1 cellular context compared by ENCODE assay signal in the genomic region with DNA sequence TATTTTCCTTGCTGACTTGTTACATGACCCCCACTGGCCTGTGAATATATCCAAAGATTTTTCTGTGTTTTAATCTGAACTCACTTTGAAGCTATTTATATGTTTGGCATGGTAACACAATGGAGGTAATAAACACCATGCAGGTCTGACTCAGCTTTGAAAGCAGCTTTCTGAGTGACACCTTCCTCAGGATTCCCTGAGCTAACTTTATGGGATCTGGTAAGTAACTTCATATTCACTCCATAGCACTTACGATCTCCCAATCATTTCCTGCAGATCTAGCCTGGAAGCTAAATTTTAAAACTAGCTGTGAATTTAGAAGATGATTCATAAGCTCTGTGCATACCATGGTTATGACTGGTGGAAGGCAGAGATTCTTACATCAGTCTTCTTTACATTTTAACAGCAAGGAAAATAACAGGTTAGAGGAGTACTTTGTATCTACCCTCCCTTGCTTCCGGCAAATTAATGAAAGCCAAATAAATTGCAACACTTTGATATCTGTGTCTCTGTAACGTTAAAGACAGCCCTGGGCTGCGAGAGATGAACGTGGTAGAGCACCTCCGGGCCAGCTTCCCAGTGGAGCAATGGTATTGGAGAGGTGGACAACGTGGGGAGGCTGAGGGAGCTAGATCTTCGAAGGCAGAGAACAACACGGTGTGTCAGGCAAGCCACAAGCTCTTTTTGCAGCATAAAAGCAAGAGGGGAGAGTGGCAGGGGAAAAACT.
TF ChIP-seq lines count a peak whose summit lies in the region.

No MANE protein-coding gene starts in this region.

TF ChIP-seq in HepG2, 621 proteins besides CTCF, POLR2A, EP300 and RAD21 (continued from another document and continues in another):
- TF ChIP-seq, protein P1, sequence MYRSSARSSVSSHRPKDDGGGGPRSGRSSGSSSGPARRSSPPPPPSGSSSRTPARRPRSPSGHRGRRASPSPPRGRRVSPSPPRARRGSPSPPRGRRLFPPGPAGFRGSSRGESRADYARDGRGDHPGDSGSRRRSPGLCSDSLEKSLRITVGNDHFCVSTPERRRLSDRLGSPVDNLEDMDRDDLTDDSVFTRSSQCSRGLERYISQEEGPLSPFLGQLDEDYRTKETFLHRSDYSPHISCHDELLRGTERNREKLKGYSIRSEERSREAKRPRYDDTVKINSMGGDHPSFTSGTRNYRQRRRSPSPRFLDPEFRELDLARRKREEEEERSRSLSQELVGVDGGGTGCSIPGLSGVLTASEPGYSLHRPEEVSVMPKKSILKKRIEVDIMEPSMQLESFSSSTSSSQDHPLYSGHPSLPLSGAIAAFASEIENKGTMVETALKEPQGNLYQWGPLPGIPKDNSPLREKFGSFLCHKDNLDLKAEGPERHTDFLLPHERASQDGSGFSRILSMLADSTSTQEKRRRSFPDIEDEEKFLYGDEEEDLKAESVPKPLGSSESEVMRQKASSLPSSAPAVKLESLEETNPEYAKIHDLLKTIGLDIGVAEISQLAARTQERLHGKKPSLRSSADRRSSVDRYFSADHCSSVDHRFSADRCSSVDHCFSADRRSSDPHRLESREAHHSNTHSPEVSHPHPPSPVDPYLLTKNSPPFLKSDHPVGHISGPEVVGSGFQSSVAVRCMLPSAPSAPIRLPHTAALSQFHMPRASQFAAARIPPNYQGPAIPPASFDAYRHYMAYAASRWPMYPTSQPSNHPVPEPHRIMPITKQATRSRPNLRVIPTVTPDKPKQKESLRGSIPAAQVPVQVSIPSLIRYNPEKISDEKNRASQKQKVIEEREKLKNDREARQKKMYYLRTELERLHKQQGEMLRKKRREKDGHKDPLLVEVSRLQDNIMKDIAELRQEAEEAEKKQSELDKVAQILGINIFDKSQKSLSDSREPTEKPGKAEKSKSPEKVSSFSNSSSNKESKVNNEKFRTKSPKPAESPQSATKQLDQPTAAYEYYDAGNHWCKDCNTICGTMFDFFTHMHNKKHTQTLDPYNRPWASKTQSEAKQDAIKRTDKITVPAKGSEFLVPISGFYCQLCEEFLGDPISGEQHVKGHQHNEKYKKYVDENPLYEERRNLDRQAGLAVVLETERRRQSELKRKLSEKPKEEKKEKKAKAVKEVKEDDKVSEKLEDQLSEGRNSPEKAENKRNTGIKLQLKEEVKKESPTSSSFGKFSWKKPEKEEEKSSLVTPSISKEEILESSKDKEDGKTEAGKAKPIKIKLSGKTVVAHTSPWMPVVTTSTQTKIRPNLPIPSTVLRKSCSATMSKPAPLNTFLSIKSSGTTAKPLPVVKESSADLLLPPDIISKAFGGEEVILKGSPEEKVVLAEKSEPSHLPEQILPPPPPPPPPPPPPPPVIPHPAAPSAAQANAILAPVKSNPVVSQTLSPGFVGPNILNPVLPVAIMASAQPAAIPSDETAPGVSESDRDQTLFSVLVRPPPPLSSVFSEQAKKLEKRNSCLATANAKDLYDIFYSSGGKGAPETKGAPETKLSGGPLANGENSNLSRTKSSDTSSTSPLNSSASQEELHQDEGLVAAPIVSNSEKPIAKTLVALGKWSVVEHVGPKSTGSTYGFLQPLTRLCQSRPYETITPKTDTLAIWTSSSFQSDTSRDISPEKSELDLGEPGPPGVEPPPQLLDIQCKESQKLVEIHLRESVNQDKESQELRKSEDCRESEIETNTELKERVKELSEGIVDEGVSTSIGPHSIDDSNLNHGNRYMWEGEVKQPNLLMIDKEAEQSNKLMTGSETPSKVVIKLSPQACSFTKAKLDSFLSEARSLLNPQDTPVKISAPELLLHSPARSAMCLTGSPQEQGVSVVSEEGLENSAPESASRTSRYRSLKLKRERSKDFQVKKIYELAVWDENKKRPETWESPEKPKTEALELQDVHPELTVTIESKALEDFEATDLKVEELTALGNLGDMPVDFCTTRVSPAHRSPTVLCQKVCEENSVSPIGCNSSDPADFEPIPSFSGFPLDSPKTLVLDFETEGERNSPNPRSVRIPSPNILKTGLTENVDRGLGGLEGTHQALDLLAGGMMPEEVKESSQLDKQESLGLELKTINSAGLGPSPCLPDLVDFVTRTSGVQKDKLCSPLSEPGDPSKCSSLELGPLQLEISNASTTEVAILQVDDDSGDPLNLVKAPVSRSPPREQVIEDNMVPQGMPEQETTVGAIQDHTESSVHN (CRISPR knock-in tag; IDR thresholded peaks at IDR 0.05): no peak
- TF ChIP-seq ZNF891 (CRISPR knock-in tag; IDR thresholded peaks at IDR 0.05): no peak
- TF ChIP-seq FOXK1 (CRISPR knock-in tag; IDR thresholded peaks at IDR 0.05; ENCODE audit: borderline replicate concordance, low read depth): peak; percentile 31; the same call in 1 of the 2 replicates
- TF ChIP-seq, protein P2, sequence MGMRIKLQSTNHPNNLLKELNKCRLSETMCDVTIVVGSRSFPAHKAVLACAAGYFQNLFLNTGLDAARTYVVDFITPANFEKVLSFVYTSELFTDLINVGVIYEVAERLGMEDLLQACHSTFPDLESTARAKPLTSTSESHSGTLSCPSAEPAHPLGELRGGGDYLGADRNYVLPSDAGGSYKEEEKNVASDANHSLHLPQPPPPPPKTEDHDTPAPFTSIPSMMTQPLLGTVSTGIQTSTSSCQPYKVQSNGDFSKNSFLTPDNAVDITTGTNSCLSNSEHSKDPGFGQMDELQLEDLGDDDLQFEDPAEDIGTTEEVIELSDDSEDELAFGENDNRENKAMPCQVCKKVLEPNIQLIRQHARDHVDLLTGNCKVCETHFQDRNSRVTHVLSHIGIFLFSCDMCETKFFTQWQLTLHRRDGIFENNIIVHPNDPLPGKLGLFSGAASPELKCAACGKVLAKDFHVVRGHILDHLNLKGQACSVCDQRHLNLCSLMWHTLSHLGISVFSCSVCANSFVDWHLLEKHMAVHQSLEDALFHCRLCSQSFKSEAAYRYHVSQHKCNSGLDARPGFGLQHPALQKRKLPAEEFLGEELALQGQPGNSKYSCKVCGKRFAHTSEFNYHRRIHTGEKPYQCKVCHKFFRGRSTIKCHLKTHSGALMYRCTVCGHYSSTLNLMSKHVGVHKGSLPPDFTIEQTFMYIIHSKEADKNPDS (CRISPR knock-in tag; IDR thresholded peaks at IDR 0.05): 0 out of 2 replicates have a peak, but pooled peaks have one; percentile 53
- TF ChIP-seq TAF1 (CRISPR knock-in tag; IDR thresholded peaks at IDR 0.05): no peak
- no peak for TF ChIP-seq SATB2 (CRISPR knock-in tag; IDR thresholded peaks at IDR 0.05)
- TF ChIP-seq NFE2L2 (IDR thresholded peaks at IDR 0.05; ENCODE audit: low read length): no peak
- TF ChIP-seq, protein P3, sequence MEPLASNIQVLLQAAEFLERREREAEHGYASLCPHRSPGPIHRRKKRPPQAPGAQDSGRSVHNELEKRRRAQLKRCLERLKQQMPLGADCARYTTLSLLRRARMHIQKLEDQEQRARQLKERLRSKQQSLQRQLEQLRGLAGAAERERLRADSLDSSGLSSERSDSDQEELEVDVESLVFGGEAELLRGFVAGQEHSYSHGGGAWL (CRISPR knock-in tag; IDR thresholded peaks at IDR 0.05): no peak
- peak; percentile 69; the same call in 1 of the 2 replicates for TF ChIP-seq ZNF644 (CRISPR knock-in tag; IDR thresholded peaks at IDR 0.05; ENCODE audit: low read depth)
- TF ChIP-seq EEA1 (CRISPR knock-in tag; IDR thresholded peaks at IDR 0.05; ENCODE audit: borderline replicate concordance): no peak
- TF ChIP-seq, protein P4, sequence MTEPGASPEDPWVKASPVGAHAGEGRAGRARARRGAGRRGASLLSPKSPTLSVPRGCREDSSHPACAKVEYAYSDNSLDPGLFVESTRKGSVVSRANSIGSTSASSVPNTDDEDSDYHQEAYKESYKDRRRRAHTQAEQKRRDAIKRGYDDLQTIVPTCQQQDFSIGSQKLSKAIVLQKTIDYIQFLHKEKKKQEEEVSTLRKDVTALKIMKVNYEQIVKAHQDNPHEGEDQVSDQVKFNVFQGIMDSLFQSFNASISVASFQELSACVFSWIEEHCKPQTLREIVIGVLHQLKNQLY (CRISPR knock-in tag; IDR thresholded peaks at IDR 0.05): peak; percentile 53; the same call in 1 of the 2 replicates
- no peak for TF ChIP-seq YEATS2 (CRISPR knock-in tag; IDR thresholded peaks at IDR 0.05; ENCODE audit: borderline replicate concordance)
- peak; percentile 46; the same call in 1 of the 2 replicates for TF ChIP-seq ZNF441 (CRISPR knock-in tag; IDR thresholded peaks at IDR 0.05; ENCODE audit: borderline replicate concordance)
- TF ChIP-seq, protein P5, sequence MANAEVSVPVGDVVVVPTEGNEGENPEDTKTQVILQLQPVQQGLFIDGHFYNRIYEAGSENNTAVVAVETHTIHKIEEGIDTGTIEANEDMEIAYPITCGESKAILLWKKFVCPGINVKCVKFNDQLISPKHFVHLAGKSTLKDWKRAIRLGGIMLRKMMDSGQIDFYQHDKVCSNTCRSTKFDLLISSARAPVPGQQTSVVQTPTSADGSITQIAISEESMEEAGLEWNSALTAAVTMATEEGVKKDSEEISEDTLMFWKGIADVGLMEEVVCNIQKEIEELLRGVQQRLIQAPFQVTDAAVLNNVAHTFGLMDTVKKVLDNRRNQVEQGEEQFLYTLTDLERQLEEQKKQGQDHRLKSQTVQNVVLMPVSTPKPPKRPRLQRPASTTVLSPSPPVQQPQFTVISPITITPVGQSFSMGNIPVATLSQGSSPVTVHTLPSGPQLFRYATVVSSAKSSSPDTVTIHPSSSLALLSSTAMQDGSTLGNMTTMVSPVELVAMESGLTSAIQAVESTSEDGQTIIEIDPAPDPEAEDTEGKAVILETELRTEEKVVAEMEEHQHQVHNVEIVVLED (CRISPR knock-in tag; IDR thresholded peaks at IDR 0.05; ENCODE audit: borderline replicate concordance): no peak
- TF ChIP-seq RELA (CRISPR knock-in tag; IDR thresholded peaks at IDR 0.05): no peak
- no peak for TF ChIP-seq ZNF749 (CRISPR knock-in tag; IDR thresholded peaks at IDR 0.05; ENCODE audit: borderline replicate concordance)
- no peak for TF ChIP-seq KLF15 (CRISPR knock-in tag; IDR thresholded peaks at IDR 0.05; ENCODE audit: borderline replicate concordance)
- peak; percentile 57; the same call in 1 of the 2 replicates for TF ChIP-seq MIER3 (CRISPR knock-in tag; IDR thresholded peaks at IDR 0.05; ENCODE audit: borderline replicate concordance)
- TF ChIP-seq GATA4 (IDR thresholded peaks at IDR 0.05; ENCODE audit: borderline replicate concordance, low read depth): no peak
- TF ChIP-seq CCDC6 (CRISPR knock-in tag; IDR thresholded peaks at IDR 0.05): peak; percentile 34; the same call in 1 of the 2 replicates
- no peak for TF ChIP-seq ADNP (CRISPR knock-in tag; IDR thresholded peaks at IDR 0.05)
- TF ChIP-seq ZNF816 (CRISPR knock-in tag; IDR thresholded peaks at IDR 0.05; ENCODE audit: borderline replicate concordance): no peak; the same call in 1 of the 2 replicates
- no peak for TF ChIP-seq NFRKB (IDR thresholded peaks at IDR 0.05)
- TF ChIP-seq GATAD2A (CRISPR knock-in tag; IDR thresholded peaks at IDR 0.05): peak; percentile 88
- TF ChIP-seq RNF2 (conservative IDR thresholded peaks at IDR 0.05; ENCODE audit: low read depth): no peak
- no peak for TF ChIP-seq YY1 (IDR thresholded peaks at IDR 0.05; ENCODE audit: insufficient read depth, insufficient replicate concordance, low read depth, low read length)
- TF ChIP-seq PRMT3 (CRISPR knock-in tag; IDR thresholded peaks at IDR 0.05; ENCODE audit: borderline replicate concordance, low read depth): no peak
- no peak for TF ChIP-seq FOXA1 (IDR thresholded peaks at IDR 0.05)
- TF ChIP-seq FOXA1 (CRISPR knock-in tag; IDR thresholded peaks at IDR 0.05): peak; percentile 54
- TF ChIP-seq, protein P6, sequence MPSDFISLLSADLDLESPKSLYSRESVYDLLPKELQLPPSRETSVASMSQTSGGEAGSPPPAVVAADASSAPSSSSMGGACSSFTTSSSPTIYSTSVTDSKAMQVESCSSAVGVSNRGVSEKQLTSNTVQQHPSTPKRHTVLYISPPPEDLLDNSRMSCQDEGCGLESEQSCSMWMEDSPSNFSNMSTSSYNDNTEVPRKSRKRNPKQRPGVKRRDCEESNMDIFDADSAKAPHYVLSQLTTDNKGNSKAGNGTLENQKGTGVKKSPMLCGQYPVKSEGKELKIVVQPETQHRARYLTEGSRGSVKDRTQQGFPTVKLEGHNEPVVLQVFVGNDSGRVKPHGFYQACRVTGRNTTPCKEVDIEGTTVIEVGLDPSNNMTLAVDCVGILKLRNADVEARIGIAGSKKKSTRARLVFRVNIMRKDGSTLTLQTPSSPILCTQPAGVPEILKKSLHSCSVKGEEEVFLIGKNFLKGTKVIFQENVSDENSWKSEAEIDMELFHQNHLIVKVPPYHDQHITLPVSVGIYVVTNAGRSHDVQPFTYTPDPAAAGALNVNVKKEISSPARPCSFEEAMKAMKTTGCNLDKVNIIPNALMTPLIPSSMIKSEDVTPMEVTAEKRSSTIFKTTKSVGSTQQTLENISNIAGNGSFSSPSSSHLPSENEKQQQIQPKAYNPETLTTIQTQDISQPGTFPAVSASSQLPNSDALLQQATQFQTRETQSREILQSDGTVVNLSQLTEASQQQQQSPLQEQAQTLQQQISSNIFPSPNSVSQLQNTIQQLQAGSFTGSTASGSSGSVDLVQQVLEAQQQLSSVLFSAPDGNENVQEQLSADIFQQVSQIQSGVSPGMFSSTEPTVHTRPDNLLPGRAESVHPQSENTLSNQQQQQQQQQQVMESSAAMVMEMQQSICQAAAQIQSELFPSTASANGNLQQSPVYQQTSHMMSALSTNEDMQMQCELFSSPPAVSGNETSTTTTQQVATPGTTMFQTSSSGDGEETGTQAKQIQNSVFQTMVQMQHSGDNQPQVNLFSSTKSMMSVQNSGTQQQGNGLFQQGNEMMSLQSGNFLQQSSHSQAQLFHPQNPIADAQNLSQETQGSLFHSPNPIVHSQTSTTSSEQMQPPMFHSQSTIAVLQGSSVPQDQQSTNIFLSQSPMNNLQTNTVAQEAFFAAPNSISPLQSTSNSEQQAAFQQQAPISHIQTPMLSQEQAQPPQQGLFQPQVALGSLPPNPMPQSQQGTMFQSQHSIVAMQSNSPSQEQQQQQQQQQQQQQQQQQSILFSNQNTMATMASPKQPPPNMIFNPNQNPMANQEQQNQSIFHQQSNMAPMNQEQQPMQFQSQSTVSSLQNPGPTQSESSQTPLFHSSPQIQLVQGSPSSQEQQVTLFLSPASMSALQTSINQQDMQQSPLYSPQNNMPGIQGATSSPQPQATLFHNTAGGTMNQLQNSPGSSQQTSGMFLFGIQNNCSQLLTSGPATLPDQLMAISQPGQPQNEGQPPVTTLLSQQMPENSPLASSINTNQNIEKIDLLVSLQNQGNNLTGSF (CRISPR knock-in tag; IDR thresholded peaks at IDR 0.05): no peak
- TF ChIP-seq PITX1 (CRISPR knock-in tag; IDR thresholded peaks at IDR 0.05): no peak
